ENCODE assay signal across 30 cellular contexts in the genomic region with DNA sequence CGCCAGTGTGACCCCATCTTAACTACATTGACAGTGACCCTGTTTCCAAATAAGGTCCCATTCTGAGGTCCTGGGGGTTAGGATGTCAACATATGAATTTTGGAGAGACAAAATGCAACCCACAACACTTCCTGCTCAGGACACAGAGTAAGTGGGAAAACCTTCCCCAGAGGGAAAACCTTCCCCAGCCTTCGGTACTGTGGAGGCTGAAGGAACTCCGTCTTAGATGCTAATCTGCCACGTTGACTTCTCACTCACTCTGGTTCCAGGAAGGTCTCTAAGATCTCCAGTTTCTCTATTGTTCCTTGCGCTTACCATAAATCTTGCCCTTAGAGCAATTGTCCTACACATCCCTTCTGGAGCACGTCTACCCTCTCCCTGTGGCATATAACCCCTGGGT. TPM values are rescaled to one million over a fixed set of nuclear protein-coding genes. Genes with fewer than 3 reads are reported as not detected.
A peak's percentile ranks its signal among the peaks of the same experiment; 100 is the strongest.
DNase-seq lines count a peak whose midpoint lies in the region; ATAC-seq, FAIRE-seq and TF ChIP-seq lines count a peak whose summit lies in the region.
"Had no signal": no experiment of that assay in that cellular context is flagged by ENCODE, and none has a peak within 500 bp of the region (broad histone marks: within the 10 kb centered on the region; RNA-seq: fewer than 3 reads in every experiment).

No MANE protein-coding gene starts in this region.

- in situ Hi-C loops in K562 (cut with MboI) = no loop called here

- ATAC-seq in K562 (no peak), HG02973 (IDR thresholded peaks at IDR 0.05; ENCODE audit: unreplicated experiment) (no peak)
- ATAC-seq: GM12878 had no signal

- no peak overlapping the region for H3K9ac ChIP-seq in K562 (ENCODE audit: insufficient read depth in 1 of 2, low read depth in 2 of 2, low read length in 2 of 2)
- H3K9ac ChIP-seq: BLaER1 had no signal

- CTCF ChIA-PET in HEK293 (lab: Yijun Ruan, JAX) = no interaction called here
- CTCF ChIA-PET in K562 (lab: Yijun Ruan, JAX; ENCODE audit: low intra/inter-chr PET ratio) = no interaction called here

- H3K36me3 ChIP-seq in HEK293 (ENCODE audit: control insufficient read depth in 2 of 2, insufficient read depth in 1 of 2, low read length in 2 of 2) (no peaks in the 10 kb centered on the region), K562 (ENCODE audit: control insufficient read depth, insufficient read depth, low read length) (no peaks in the 10 kb centered on the region), osteoblast (ENCODE audit: insufficient read depth, low read length) (no peaks in the 10 kb centered on the region), spleen (no peaks in the 10 kb centered on the region)
- H3K36me3 ChIP-seq: BE2C, BLaER1 had no signal

- no peak for TF ChIP-seq RAD21 in K562 (CRISPR knock-in tag; conservative IDR thresholded peaks at IDR 0.05 in 1 of 2, IDR thresholded peaks at IDR 0.05 in 1 of 2)

- H2AFZ ChIP-seq in K562 (ENCODE audit: low read depth, low read length) (no peak overlapping the region), osteoblast (ENCODE audit: low read length) (no peak overlapping the region)

- no peak for TF ChIP-seq CTCF in HEK293 (tag by site-specific recombination; IDR thresholded peaks at IDR 0.05)
- TF ChIP-seq CTCF in K562 (IDR thresholded peaks at IDR 0.05 in 2 of 3, conservative IDR thresholded peaks at IDR 0.05 in 1 of 3; ENCODE audit: insufficient read depth in 2 of 3, low read depth in 1 of 3, low read length in 3 of 3) = no peak
- TF ChIP-seq CTCF in osteoblast (IDR thresholded peaks at IDR 0.05; ENCODE audit: extremely low read depth, low read depth, low read length) = no peak
- no peak for TF ChIP-seq CTCF in spleen (IDR thresholded peaks at IDR 0.05 in 8 of 11, conservative IDR thresholded peaks at IDR 0.05 in 3 of 11)

- H3K27ac ChIP-seq in HEK293 (ENCODE audit: extremely low read depth, low read depth, low read length) (no peak overlapping the region), K562 (ENCODE audit: extremely low read depth, low read depth, low read length) (no peak overlapping the region), osteoblast (ENCODE audit: low read depth, low read length) (no peak overlapping the region), spleen (no peak overlapping the region)
- H3K27ac ChIP-seq: BLaER1 had no signal

- intact Hi-C loops in K562 (cut with micrococcal nuclease) (no loop called here), spleen (cut with DNase I; ENCODE audit: low total_unique reads) (no loop called here)

- TF ChIP-seq EP300 in K562 (IDR thresholded peaks at IDR 0.05; ENCODE audit: low read length) = no peak

- no peak for DNase-seq in K562 (ENCODE audit: extremely low read depth in 1 of 4, low spot score in 3 of 4)
- DNase-seq in osteoblast (ENCODE audit: insufficient read length, low spot score, missing footprints) = peak; percentile 19
- DNase-seq in spleen = peak; percentile 18
- DNase-seq in epidermal melanocyte (ENCODE audit: insufficient read length, low spot score) = no peak
- DNase-seq in activated gamma-delta T cell (lab: John Stamatoyannopoulos, UW) = no peak
- DNase-seq: 8988T; ACHN; BE2C; C1 segment of cervical spinal cord; CD4-positive, alpha-beta memory T cell; CD4-positive, CD25-positive, alpha-beta regulatory T cell; COR-L47; DMS 273 treated with DMSO at 0.1 percent for 48 hours; DMS153; DMS53; DMS79; DND-41; EL; GDM1 had no signal

- BruUV-seq in K562 (replicated peaks; lab: Mats Ljungman, UMichigan) = no TSS peak

- H3K9me1 ChIP-seq in K562 (ENCODE audit: control insufficient read depth, insufficient read depth, low read length) = no peaks in the 10 kb centered on the region

- WGBS in K562 (ENCODE audit: insufficient coverage, low coverage, missing lambda C conversion rate) = 1% methylated on average over 6 of the region's 6 CpGs
- 85 to 93% (median 90%) methylated on average over 6 of the region's 6 CpGs for WGBS in spleen, 5 donors

- POLR2A ChIA-PET in HEK293 (lab: Yijun Ruan, JAX) = no interaction called here
- POLR2A ChIA-PET in K562 (lab: Yijun Ruan, JAX) = interaction anchor here (0.8 kb wide), 1 partner anchor 9 kb away, joined by 3 read pairs; no protein-coding TSS in a partner anchor

- TF ChIP-seq POLR2A in K562 (conservative IDR thresholded peaks at IDR 0.05) = no peak
- no peak for TF ChIP-seq POLR2A in spleen (IDR thresholded peaks at IDR 0.05)

- H3K4me2 ChIP-seq in K562 (ENCODE audit: insufficient read depth, low read length) = no peak overlapping the region
- H3K4me2 ChIP-seq in osteoblast (ENCODE audit: insufficient read depth, low read length) = no peak overlapping the region
- H3K4me2 ChIP-seq: BLaER1 had no signal

- H3K4me3 ChIP-seq in HEK293 (ENCODE audit: low read depth, low read length) (no peak overlapping the region), K562 (no peak overlapping the region), osteoblast (ENCODE audit: insufficient read depth, low read length) (no peak overlapping the region), spleen (no peak overlapping the region)
- H3K4me3 ChIP-seq: BLaER1, GM12878 had no signal

- H3K27me3 ChIP-seq in K562 (ENCODE audit: control insufficient read depth in 2 of 2, insufficient read depth in 2 of 2, low read length in 2 of 2) = peaks cover 0 to 25% of the 10 kb centered on the region in 2 experiments; a peak in 3 of 5 replicates
- no peaks in the 10 kb centered on the region for H3K27me3 ChIP-seq in osteoblast (ENCODE audit: insufficient read depth, low read length)
- peaks cover 0 to 53% (median 3%) of the 10 kb centered on the region in 7 donors for H3K27me3 ChIP-seq in spleen (replicated peaks in 1 of 7)
- H3K27me3 ChIP-seq: BE2C had no signal

- no peaks in the 10 kb centered on the region; the same call in 1 of the 2 replicates for H4K20me1 ChIP-seq in K562 (replicated peaks; ENCODE audit: control insufficient read depth, insufficient read depth, low read length)
- H4K20me1 ChIP-seq in osteoblast (ENCODE audit: insufficient read depth, low read length) = no peaks in the 10 kb centered on the region

- no peak for FAIRE-seq in K562 (lab: Jason Lieb, UNC)
- FAIRE-seq: A204.1, GM12878, GM12892, GM18507 had no signal

- H3K9me3 ChIP-seq in HEK293 (ENCODE audit: control insufficient read depth, insufficient read depth, low read depth, low read length) (no peaks in the 10 kb centered on the region), K562 (replicated peaks; ENCODE audit: control insufficient read depth, insufficient read depth, low read depth, low read length) (no peaks in the 10 kb centered on the region), osteoblast (ENCODE audit: low read depth, low read length) (peaks cover 9% of the 10 kb centered on the region), spleen (peaks cover 0 to 44% (median 27%) of the 10 kb centered on the region in 8 donors)
- H3K9me3 ChIP-seq: BE2C had no signal

- H3K4me1 ChIP-seq in HEK293 (ENCODE audit: control insufficient read depth, insufficient read depth, low read length) (no peaks in the 10 kb centered on the region), K562 (replicated peaks in 1 of 2; ENCODE audit: control insufficient read depth in 2 of 2, insufficient read depth in 2 of 2, low read length in 2 of 2) (no peaks in the 10 kb centered on the region), osteoblast (ENCODE audit: insufficient read depth, low read length) (no peaks in the 10 kb centered on the region), spleen (no peaks in the 10 kb centered on the region)
- H3K4me1 ChIP-seq: BE2C had no signal

- H3K79me2 ChIP-seq in K562 (ENCODE audit: control insufficient read depth, insufficient read depth, low read length) (no peaks in the 10 kb centered on the region), osteoblast (ENCODE audit: insufficient read depth, low read length) (no peaks in the 10 kb centered on the region)

TF ChIP-seq in HEK293, 187 proteins besides CTCF, POLR2A, EP300 and RAD21:
- TF ChIP-seq ZNF155 (tag by site-specific recombination; IDR thresholded peaks at IDR 0.05) (no peak), SETDB1 (IDR thresholded peaks at IDR 0.05; ENCODE audit: insufficient read length, low read length) (peak; percentile 95), TRIM28 (IDR thresholded peaks at IDR 0.05; ENCODE audit: borderline replicate concordance, low read length) (peak; percentile 93; the same call in 1 of the 2 replicates)

TF ChIP-seq in K562, 482 proteins besides CTCF, POLR2A, EP300 and RAD21 (continues in another document):
- TF ChIP-seq ATF7 (IDR thresholded peaks at IDR 0.05) (no peak), ZNF175 (CRISPR knock-in tag; IDR thresholded peaks at IDR 0.05; ENCODE audit: low read depth) (no peak), ZNF146 (CRISPR knock-in tag; IDR thresholded peaks at IDR 0.05; ENCODE audit: unreplicated experiment) (no peak), CREM (IDR thresholded peaks at IDR 0.05; ENCODE audit: low read depth) (no peak), SPI1 (IDR thresholded peaks at IDR 0.05; ENCODE audit: borderline replicate concordance, low read depth, low read length) (no peak), ZNF354B (CRISPR knock-in tag; IDR thresholded peaks at IDR 0.05) (no peak), ZNF75A (CRISPR knock-in tag; IDR thresholded peaks at IDR 0.05) (peak; percentile 78), MTA1 (IDR thresholded peaks at IDR 0.05; ENCODE audit: borderline replicate concordance) (no peak), GTF2A2 (tag; IDR thresholded peaks at IDR 0.05) (no peak), RNF2 (IDR thresholded peaks at IDR 0.05) (no peak), RBM25 (IDR thresholded peaks at IDR 0.05; ENCODE audit: low read depth, low read length, severe bottlenecking) (peak; percentile 45), ZZZ3 (IDR thresholded peaks at IDR 0.05) (no peak), BCOR (IDR thresholded peaks at IDR 0.05) (no peak)

RNA-seq across cellular contexts. Expression of gene HMX1, which starts 29.7 kb away (rescaled TPM):
- total RNA-seq in K562 (2011; cell fraction: chromatin; rRNA removed; ENCODE audit: low replicate concordance) = not detected in 2 replicates
- not detected in 2 replicates for total RNA-seq in K562 (2011; cell fraction: nucleolus; rRNA removed)
- not detected in 2 replicates for total RNA-seq in K562 (2011; cell fraction: nucleoplasm; rRNA removed)
- not detected in 2 replicates for total RNA-seq in K562 (2014; rRNA removed)
- not detected in 2 replicates for total RNA-seq in K562 (2014; rRNA removed; fragmentation: Illumina TruSeq; extraction: Trizol)
- total RNA-seq in K562 (2015; rRNA removed; fragmentation: Illumina TruSeq; extraction: Trizol) = not detected in 2 replicates
- not detected in 2 replicates for total RNA-seq in K562 (2021)
- not detected in 2 replicates for polyA plus RNA-seq in K562 (2011; rRNA removed)
- polyA plus RNA-seq in K562 (2011; cell fraction: cytosol; rRNA removed) = not detected in 2 replicates
- not detected in 2 replicates for polyA plus RNA-seq in K562 (2011; cell fraction: nucleus; rRNA removed)
- not detected in 2 replicates for polyA plus RNA-seq in K562 (2012)
- not detected in 2 replicates for polyA plus RNA-seq in K562 (2014; fragmentation: Illumina TruSeq; extraction: Trizol)
- not detected for polyA plus RNA-seq in K562 (2014; fragmentation: Nextera tagmentation; extraction: Ambion mirVana)
- not detected in 2 replicates for polyA plus RNA-seq in K562 (2014; rRNA removed)
- not detected in 2 replicates for polyA minus RNA-seq in K562 (2011; rRNA and poly(A)+ RNA removed)
- not detected in 2 replicates for polyA minus RNA-seq in K562 (2011; cell fraction: cytosol; rRNA and poly(A)+ RNA removed)
- polyA minus RNA-seq in K562 (2011; cell fraction: nucleus; rRNA and poly(A)+ RNA removed) = not detected in 2 replicates
- total RNA-seq in osteoblast = not detected in 2 replicates
- total RNA-seq in spleen = not detected
- polyA plus RNA-seq in spleen = not detected
- total RNA-seq: CD4-positive, alpha-beta memory T cell; CD4-positive, CD25-positive, alpha-beta regulatory T cell; CD8-positive, alpha-beta memory T cell; G401; GM12878 had no signal
- polyA plus RNA-seq: AG04450; CD14-positive monocyte; CD4-positive, alpha-beta memory T cell; CD4-positive, CD25-positive, alpha-beta regulatory T cell; CD8-positive, alpha-beta memory T cell; GM12878 had no signal

Comparison
In these comparisons a context has a peak if more than half of its experiments do, and no peak if none do; other contexts are left out.
1. DNase-seq: peak in osteoblast (single experiment) and spleen (single experiment); none in K562 (0 of 4), epidermal melanocyte (single experiment) and activated gamma-delta T cell (single experiment).
2. Of the 44 proteins assayed by ChIP-seq in both K562 and HEK293: peak only in K562: none; only in HEK293: SETDB1 and TRIM28; in both: none; in neither: 42.